Comparison of ENCODE assay signal across 8 cellular contexts in the genomic region with DNA sequence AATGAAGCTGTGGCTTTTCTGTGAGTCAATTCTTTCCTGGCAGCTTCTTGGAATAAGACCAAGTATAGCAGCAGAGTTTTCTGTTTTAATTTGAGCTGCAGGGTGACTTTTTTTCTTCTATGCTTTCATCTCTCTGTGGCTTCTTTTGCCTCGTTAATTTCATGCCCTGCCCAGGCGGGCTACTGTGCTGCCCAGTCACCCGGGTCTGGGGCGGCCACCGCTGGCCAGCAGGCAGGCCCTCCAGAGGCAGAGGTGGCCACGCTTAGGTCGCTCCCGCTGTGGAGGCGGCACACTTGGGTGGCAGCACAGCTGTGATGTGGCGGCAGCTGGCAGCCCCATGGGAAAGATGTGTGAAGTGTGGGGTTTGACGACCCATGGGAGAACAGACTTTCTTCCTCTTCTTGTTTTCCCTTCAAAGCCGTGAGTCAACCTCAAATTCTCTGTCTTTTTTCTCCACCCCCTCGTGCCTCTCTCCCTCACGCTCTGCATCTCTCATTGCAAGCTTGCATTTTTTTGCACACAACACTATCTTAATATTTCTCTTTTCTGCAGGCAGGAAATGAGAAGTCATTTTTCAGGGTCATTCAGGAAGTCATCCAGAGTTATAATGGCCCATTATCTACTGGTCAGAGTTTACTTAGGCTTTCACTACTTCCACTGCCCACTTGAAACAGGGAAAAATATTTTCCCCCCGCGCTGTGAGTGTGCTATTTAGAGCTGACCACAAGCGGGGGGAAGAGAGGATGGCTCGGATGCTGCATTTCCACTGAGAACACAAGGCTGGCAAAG.
DNase-seq lines count a peak whose midpoint lies in the region; ATAC-seq and TF ChIP-seq lines count a peak whose summit lies in the region.

No MANE protein-coding gene starts in this region.

- ATAC-seq in GM19324 (IDR thresholded peaks at IDR 0.05; ENCODE audit: low FRiP score, unreplicated experiment) (peak; percentile 84), HG03196 (IDR thresholded peaks at IDR 0.05; ENCODE audit: unreplicated experiment) (peak; percentile 89), heart right ventricle (peak; percentile 25 to 60 (median 44))
- peak; percentile 60 to 66 for ATAC-seq in activated T-cell treated with anti-CD3 and anti-CD28 coated beads, Interleukin-2, amount 50 U/mL, for 4 hours
- peak; percentile 45 for ATAC-seq in stimulated activated naive CD8-positive, alpha-beta T cell treated with anti-CD3 and anti-CD28 coated beads, Interleukin-15, amount 100 ng/mL, for 72 hours

- H3K9me3 ChIP-seq in heart right ventricle = no peaks in the 10 kb centered on the region

- H3K4me1 ChIP-seq in heart right ventricle = peaks cover 0 to 58% (median 29%) of the 10 kb centered on the region in 9 donors

- peaks cover 11% of the 10 kb centered on the region for H3K4me1 Mint-ChIP-seq in activated T-cell treated with anti-CD3 and anti-CD28 coated beads, Interleukin-2, amount 50 U/mL, for 4 hours (ENCODE audit: low read depth)
- peaks cover 25% of the 10 kb centered on the region for H3K4me1 Mint-ChIP-seq in stimulated activated naive CD8-positive, alpha-beta T cell treated with anti-CD3 and anti-CD28 coated beads, Interleukin-15, amount 100 ng/mL, for 72 hours

- peaks cover 0 to 3% (median 0%) of the 10 kb centered on the region in 9 donors for H3K36me3 ChIP-seq in heart right ventricle

- peak overlapping the region in 9 of 10 donors; percentile 25 to 71 (median 52) for H3K27ac ChIP-seq in heart right ventricle

- H3K27me3 ChIP-seq in heart right ventricle = no peaks in the 10 kb centered on the region

- no peak overlapping the region for H3K4me3 Mint-ChIP-seq in activated T-cell treated with anti-CD3 and anti-CD28 coated beads, Interleukin-2, amount 50 U/mL, for 4 hours
- peak overlapping the region; percentile 49 to 56 for H3K4me3 Mint-ChIP-seq in stimulated activated naive CD8-positive, alpha-beta T cell treated with anti-CD3 and anti-CD28 coated beads, Interleukin-15, amount 100 ng/mL, for 72 hours

- TF ChIP-seq CTCF in heart right ventricle (IDR thresholded peaks at IDR 0.05) = no peak

- peak overlapping the region in 2 of 10 donors; percentile 14 to 28 for H3K4me3 ChIP-seq in heart right ventricle

- H3K36me3 Mint-ChIP-seq in activated T-cell treated with anti-CD3 and anti-CD28 coated beads, Interleukin-2, amount 50 U/mL, for 4 hours (ENCODE audit: insufficient read depth) = no peaks in the 10 kb centered on the region

- WGBS in heart right ventricle, 2 donors = 44 to 55% methylated on average over 18 of the region's 18 CpGs

- peaks cover 3% of the 10 kb centered on the region for H3K27me3 Mint-ChIP-seq in activated T-cell treated with anti-CD3 and anti-CD28 coated beads, Interleukin-2, amount 50 U/mL, for 4 hours (ENCODE audit: low read depth)
- H3K27me3 Mint-ChIP-seq in stimulated activated naive CD8-positive, alpha-beta T cell treated with anti-CD3 and anti-CD28 coated beads, Interleukin-15, amount 100 ng/mL, for 72 hours = peaks cover 33% of the 10 kb centered on the region

- no peaks in the 10 kb centered on the region for H3K9me3 Mint-ChIP-seq in activated T-cell treated with anti-CD3 and anti-CD28 coated beads, Interleukin-2, amount 50 U/mL, for 4 hours
- no peaks in the 10 kb centered on the region for H3K9me3 Mint-ChIP-seq in stimulated activated naive CD8-positive, alpha-beta T cell treated with anti-CD3 and anti-CD28 coated beads, Interleukin-15, amount 100 ng/mL, for 72 hours

- intact Hi-C loops in heart right ventricle (cut with DNase I) = loop anchor here in 1 of 10 donors (10.0 kb wide), 1 partner anchor 62 kb away; no protein-coding TSS in a partner anchor

- DNase-seq in DMS53 treated with DMSO at 0.1 percent for 48 hours (lab: John Stamatoyannopoulos, UW; ENCODE audit: unreplicated experiment) (peak; percentile 1), heart right ventricle (no peak), retina (no peak), NCI-H446 treated with DMSO at 0.1 percent for 48 hours (lab: John Stamatoyannopoulos, UW) (no peak)
- DNase-seq in activated T-cell treated with anti-CD3 and anti-CD28 coated beads, Interleukin-2, amount 50 U/mL, for 4 hours = no peak
- DNase-seq in stimulated activated naive CD8-positive, alpha-beta T cell treated with anti-CD3 and anti-CD28 coated beads, Interleukin-15, amount 100 ng/mL, for 72 hours = peak in 1 of 2 donors; percentile 5

- H3K27ac Mint-ChIP-seq in stimulated activated naive CD8-positive, alpha-beta T cell treated with anti-CD3 and anti-CD28 coated beads, Interleukin-15, amount 100 ng/mL, for 72 hours = peak overlapping the region in 1 of 2 donors; percentile 10
